ENCODE assay signal across 8 cellular contexts in genomic region chr10:103276941-103277712, GRCh38. TPM values are rescaled to one million over a fixed set of nuclear protein-coding genes. Genes with fewer than 3 reads are reported as not detected.
A peak's percentile ranks its signal among the peaks of the same experiment; 100 is the strongest.
DNase-seq lines count a peak whose midpoint lies in the region; ATAC-seq and TF ChIP-seq lines count a peak whose summit lies in the region.

INA (plus strand) TSS chr10:103277138; CDS start chr10:103277212, 74 bp downstream.

- no peaks in the 10 kb centered on the region for H3K9me3 ChIP-seq in right atrium auricular region

- H3K27ac Mint-ChIP-seq in stimulated activated effector memory CD8-positive, alpha-beta T cell treated with anti-CD3 and anti-CD28 coated beads, Interleukin-12 subunit alpha, Interleukin-12 subunit beta, amount 100 ng/mL, for 72 hours: no peak within 1 kb of the TSS

- peaks cover 12 to 24% of the 10 kb centered on the region in 2 donors for H3K27me3 ChIP-seq in right atrium auricular region

- no peak for TF ChIP-seq CTCF in right atrium auricular region (IDR thresholded peaks at IDR 0.05)

- no peak for DNase-seq in right atrium auricular region (ENCODE audit: low spot score)
- no peak for DNase-seq in left cardiac atrium
- peak; percentile 37 for DNase-seq in NCI-H345 treated with DMSO at 0.1 percent for 48 hours (lab: John Stamatoyannopoulos, UW; ENCODE audit: unreplicated experiment)
- peak in 31 of 56 donors; percentile 2 to 59 (median 29) for DNase-seq in amygdala (lab: John Stamatoyannopoulos, UW)
- DNase-seq in iPS-NIHi11 (ENCODE audit: low spot score): peak; percentile 88
- peak in 1 of 2 donors; percentile 52 for DNase-seq in stimulated activated effector memory CD8-positive, alpha-beta T cell treated with anti-CD3 and anti-CD28 coated beads, Interleukin-12 subunit alpha, Interleukin-12 subunit beta, amount 100 ng/mL, for 72 hours (ENCODE audit: low spot score in 2 of 2)
- no peak for DNase-seq in GF-D8 (lab: John Stamatoyannopoulos, UW)
- no peak for DNase-seq in mucosa of gallbladder (ENCODE audit: low spot score)

- no peaks in the 10 kb centered on the region for H3K9me3 Mint-ChIP-seq in stimulated activated effector memory CD8-positive, alpha-beta T cell treated with anti-CD3 and anti-CD28 coated beads, Interleukin-12 subunit alpha, Interleukin-12 subunit beta, amount 100 ng/mL, for 72 hours

- peaks cover 17% of the 10 kb centered on the region for H3K4me1 Mint-ChIP-seq in stimulated activated effector memory CD8-positive, alpha-beta T cell treated with anti-CD3 and anti-CD28 coated beads, Interleukin-12 subunit alpha, Interleukin-12 subunit beta, amount 100 ng/mL, for 72 hours

- intact Hi-C loops in left cardiac atrium (cut with DNase I): no loop called here

- no peaks in the 10 kb centered on the region for H3K36me3 ChIP-seq in right atrium auricular region

- no peak for ATAC-seq in left cardiac atrium
- ATAC-seq in stimulated activated effector memory CD8-positive, alpha-beta T cell treated with anti-CD3 and anti-CD28 coated beads, Interleukin-12 subunit alpha, Interleukin-12 subunit beta, amount 100 ng/mL, for 72 hours: peak; percentile 71

- H3K36me3 Mint-ChIP-seq in stimulated activated effector memory CD8-positive, alpha-beta T cell treated with anti-CD3 and anti-CD28 coated beads, Interleukin-12 subunit alpha, Interleukin-12 subunit beta, amount 100 ng/mL, for 72 hours: no peaks in the 10 kb centered on the region

- H3K4me3 ChIP-seq in right atrium auricular region: peak within 1 kb of the TSS; percentile 6 to 40

- H3K27ac ChIP-seq in right atrium auricular region: no peak within 1 kb of the TSS

- H3K4me1 ChIP-seq in right atrium auricular region: peaks cover 0 to 18% of the 10 kb centered on the region in 2 donors

- peak within 1 kb of the TSS; percentile 45 for H3K4me3 Mint-ChIP-seq in stimulated activated effector memory CD8-positive, alpha-beta T cell treated with anti-CD3 and anti-CD28 coated beads, Interleukin-12 subunit alpha, Interleukin-12 subunit beta, amount 100 ng/mL, for 72 hours

RNA-seq across cellular contexts. Expression of gene INA, which starts in this region (rescaled TPM):
- total RNA-seq in right atrium auricular region: not detected
- total RNA-seq in left cardiac atrium: not detected
- total RNA-seq in mucosa of gallbladder: 0.40 TPM

Comparison
In these comparisons a context has a peak if more than half of its experiments do, and no peak if none do; other contexts are left out.
1. DNase-seq: peak in NCI-H345 treated with DMSO at 0.1 percent for 48 hours (single experiment), amygdala (31 of 56) and iPS-NIHi11 (single experiment); none in right atrium auricular region (single experiment), left cardiac atrium (single experiment), GF-D8 (single experiment) and mucosa of gallbladder (single experiment).